In the genomic region with DNA sequence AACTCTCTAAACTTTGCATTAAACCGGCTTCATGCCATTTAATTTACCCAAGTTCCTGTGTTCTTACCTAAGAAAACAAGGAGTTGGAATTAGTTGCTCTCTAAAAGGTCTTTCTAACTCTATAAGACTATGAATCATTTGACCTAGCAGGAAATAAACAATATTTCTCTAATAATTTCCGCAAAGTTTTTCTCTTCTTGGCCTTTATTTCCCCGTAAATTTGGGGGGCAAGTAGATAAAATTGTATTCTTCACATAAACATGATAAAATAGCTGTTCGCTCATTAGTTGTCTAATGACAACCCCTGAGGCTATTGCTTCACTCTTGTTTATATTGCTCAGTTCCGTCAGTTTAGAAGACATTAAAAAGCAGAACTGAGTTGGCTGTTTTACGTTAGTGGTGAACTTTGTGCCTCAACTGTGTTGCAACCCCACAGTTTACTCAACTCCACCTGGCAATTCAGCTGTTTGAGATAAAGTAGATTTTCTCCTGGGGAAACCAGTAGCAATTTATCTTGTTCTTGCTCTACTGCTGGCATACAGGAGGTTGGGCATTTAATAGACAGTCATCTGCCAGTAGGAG, we compare ENCODE assay signal across 16 cellular contexts.
DNase-seq lines count a peak whose midpoint lies in the region; ATAC-seq and TF ChIP-seq lines count a peak whose summit lies in the region.
"Had no signal": no experiment of that assay in that cellular context is flagged by ENCODE, and none has a peak within 500 bp of the region (broad histone marks: within the 10 kb centered on the region; RNA-seq: fewer than 3 reads in every experiment).

No MANE protein-coding gene starts in this region.

- no peak overlapping the region for H3K27ac Mint-ChIP-seq in activated CD8-positive, alpha-beta T cell treated with anti-CD3 and anti-CD28 coated beads, Interleukin-2, amount 10 ng/mL, durations not matched to agents 7 days and 5 days
- H3K27ac Mint-ChIP-seq: activated B cell treated with CpG ODN at 0.5 μM for 24 hours; CD8-positive, alpha-beta T cell; endodermal cell had no signal

- H2BK15ac ChIP-seq in neuronal stem cell (ENCODE audit: low read length) = no peak overlapping the region

- no peak for TF ChIP-seq POLR2A in tibial nerve (IDR thresholded peaks at IDR 0.05)

- H3K9ac ChIP-seq in liver (ENCODE audit: low read depth in 1 of 2, low read length in 2 of 2) = peak overlapping the region in 1 of 2 donors; percentile 72
- H3K9ac ChIP-seq in neuronal stem cell (ENCODE audit: low read depth, low read length, poor library complexity) = no peak overlapping the region

- CTCF ChIA-PET in activated CD8-positive, alpha-beta T cell treated with anti-CD3 and anti-CD28 coated beads, Interleukin-2, amount 10 ng/mL, durations not matched to agents 7 days and 5 days (lab: Charles Lee) = interaction anchor here (1.0 to 1.4 kb wide), 2 partner anchors 10 to 21 kb away, joined by 3 to 4 read pairs; no protein-coding TSS in a partner anchor

- H3K4me2 ChIP-seq in neuronal stem cell (ENCODE audit: insufficient read depth, low read length, poor library complexity, severe bottlenecking) = no peak overlapping the region

- no peak overlapping the region for H3K4ac ChIP-seq in neuronal stem cell (ENCODE audit: low read length)

- peaks cover 7% of the 10 kb centered on the region for H3K36me3 Mint-ChIP-seq in activated CD8-positive, alpha-beta T cell treated with anti-CD3 and anti-CD28 coated beads, Interleukin-2, amount 10 ng/mL, durations not matched to agents 7 days and 5 days (ENCODE audit: low read depth)
- H3K36me3 Mint-ChIP-seq: CD8-positive, alpha-beta T cell had no signal

- WGBS in liver = 22% methylated on average over 6 of the region's 6 CpGs
- WGBS in tibial nerve, 2 donors = 80 to 84% methylated on average over 6 of the region's 6 CpGs
- no CpG with 5 or more reads among the region's 6 CpGs for WGBS in neuronal stem cell (ENCODE audit: extremely low coverage in 2 of 2, insufficient read length in 2 of 2, insufficient replicate concordance in 1 of 2), 2 donors

- no peak overlapping the region for H3K14ac ChIP-seq in neuronal stem cell (ENCODE audit: low read length)

- TF ChIP-seq RAD21 in liver (IDR thresholded peaks at IDR 0.05) = peak; percentile 74 to 78

- no peaks in the 10 kb centered on the region for H3K79me1 ChIP-seq in neuronal stem cell (ENCODE audit: low read depth, low read length)

- H3K4me1 ChIP-seq in liver (ENCODE audit: control insufficient read depth in 4 of 4, insufficient read depth in 4 of 4, low read length in 3 of 4) (peaks cover 8 to 31% (median 20%) of the 10 kb centered on the region in 4 donors), tibial nerve (peaks cover 0 to 3% (median 0%) of the 10 kb centered on the region in 4 donors), neuronal stem cell (ENCODE audit: control insufficient read depth in 2 of 2, insufficient read depth in 1 of 2, low read depth in 1 of 2, low read length in 2 of 2) (peaks cover 7% of the 10 kb centered on the region in 2 donors)
- H3K4me1 ChIP-seq: prostate gland had no signal

- H3K18ac ChIP-seq in neuronal stem cell (ENCODE audit: low read length) = no peak overlapping the region

- H3K23ac ChIP-seq in neuronal stem cell (ENCODE audit: low read depth, low read length, poor library complexity) = no peak overlapping the region

- TF ChIP-seq CTCF in liver (IDR thresholded peaks at IDR 0.05; ENCODE audit: low read depth, low read length, missing input control) = no peak
- no peak for TF ChIP-seq CTCF in tibial nerve (IDR thresholded peaks at IDR 0.05)

- H3K9me3 ChIP-seq in liver (ENCODE audit: control insufficient read depth in 4 of 4, low read length in 3 of 4) = no peaks in the 10 kb centered on the region
- H3K9me3 ChIP-seq in tibial nerve = no peaks in the 10 kb centered on the region
- peaks cover 0 to 15% of the 10 kb centered on the region in 2 donors for H3K9me3 ChIP-seq in neuronal stem cell (replicated peaks in 1 of 2; ENCODE audit: control insufficient read depth in 2 of 2, insufficient read depth in 1 of 2, low read depth in 1 of 2, low read length in 2 of 2)
- H3K9me3 ChIP-seq: heart left ventricle, prostate gland had no signal

- H4K91ac ChIP-seq in neuronal stem cell (ENCODE audit: low read depth, low read length, poor library complexity) = no peak overlapping the region

- H2BK12ac ChIP-seq in neuronal stem cell (ENCODE audit: low read length) = no peak overlapping the region

- no peak overlapping the region for H2BK120ac ChIP-seq in neuronal stem cell (ENCODE audit: low read depth, low read length)

- no peak overlapping the region for H2AFZ ChIP-seq in neuronal stem cell (ENCODE audit: low read length)

- no peak overlapping the region for H4K8ac ChIP-seq in neuronal stem cell (ENCODE audit: low read depth, low read length)

- H3K27me3 ChIP-seq in liver (ENCODE audit: control insufficient read depth in 4 of 4, insufficient read depth in 4 of 4, low read length in 3 of 4) (no peaks in the 10 kb centered on the region), tibial nerve (no peaks in the 10 kb centered on the region), neuronal stem cell (ENCODE audit: control insufficient read depth in 3 of 3, insufficient read depth in 3 of 3, low read depth in 1 of 3, low read length in 3 of 3) (no peaks in the 10 kb centered on the region)
- H3K27me3 ChIP-seq: heart left ventricle had no signal

- peak overlapping the region in 2 of 3 donors; percentile 18 to 25 for H3K4me3 ChIP-seq in liver (ENCODE audit: low read depth in 1 of 3, low read length in 3 of 3)
- H3K4me3 ChIP-seq in tibial nerve = no peak overlapping the region
- no peak overlapping the region for H3K4me3 ChIP-seq in neuronal stem cell (ENCODE audit: low read length in 2 of 2)
- H3K4me3 ChIP-seq: heart left ventricle, prostate gland had no signal

- POLR2A ChIA-PET in activated CD8-positive, alpha-beta T cell treated with anti-CD3 and anti-CD28 coated beads, Interleukin-2, amount 10 ng/mL, durations not matched to agents 7 days and 5 days (lab: Charles Lee) = no interaction called here

- TF ChIP-seq EP300 in tibial nerve (IDR thresholded peaks at IDR 0.05) = peak; percentile 69 to 81

- ATAC-seq in HG02678 (IDR thresholded peaks at IDR 0.05; ENCODE audit: unreplicated experiment) = no peak
- ATAC-seq in activated CD8-positive, alpha-beta T cell treated with anti-CD3 and anti-CD28 coated beads, Interleukin-2, amount 10 ng/mL, durations not matched to agents 7 days and 5 days = no peak
- ATAC-seq: CD8-positive, alpha-beta T cell had no signal

- H3K4me1 Mint-ChIP-seq in activated CD8-positive, alpha-beta T cell treated with anti-CD3 and anti-CD28 coated beads, Interleukin-2, amount 10 ng/mL, durations not matched to agents 7 days and 5 days (ENCODE audit: low read depth) = peaks cover 16% of the 10 kb centered on the region

- DNase-seq in HuH-7.5 (ENCODE audit: low spot score) (peak; percentile 52), SKM-1 (lab: John Stamatoyannopoulos, UW; ENCODE audit: unreplicated experiment) (peak; percentile 39), tibial nerve (ENCODE audit: low spot score in 2 of 2) (peak in 1 of 2 donors; percentile 45), neuronal stem cell (ENCODE audit: low spot score) (no peak)
- no peak for DNase-seq in activated CD4-positive, alpha-beta T cell treated with anti-CD3 and anti-CD28 coated beads, Interleukin-2, amount 50 U/mL, for 1 hour
- no peak for DNase-seq in activated CD8-positive, alpha-beta T cell treated with anti-CD3 and anti-CD28 coated beads, Interleukin-2, amount 10 ng/mL, durations not matched to agents 7 days and 5 days
- DNase-seq: activated B cell treated with CpG ODN at 0.5 μM for 24 hours; anterior cingulate cortex; CD8-positive, alpha-beta T cell; endodermal cell; heart left ventricle; NCI-H1092 treated with DMSO at 0.1 percent for 48 hours; NCI-H69 had no signal

- H3K27ac ChIP-seq in liver (ENCODE audit: low read depth in 1 of 2, low read length in 2 of 2) (peak overlapping the region; percentile 85 to 94), tibial nerve (peak overlapping the region in 1 of 4 donors; percentile 24), neuronal stem cell (replicated peaks; ENCODE audit: low read length) (no peak overlapping the region)

- no peak overlapping the region for H3K4me3 Mint-ChIP-seq in activated CD8-positive, alpha-beta T cell treated with anti-CD3 and anti-CD28 coated beads, Interleukin-2, amount 10 ng/mL, durations not matched to agents 7 days and 5 days
- H3K4me3 Mint-ChIP-seq: activated B cell treated with CpG ODN at 0.5 μM for 24 hours; CD8-positive, alpha-beta T cell; endodermal cell had no signal

- no peak overlapping the region for H2BK5ac ChIP-seq in neuronal stem cell (ENCODE audit: low read length)

- H3K36me3 ChIP-seq in liver (ENCODE audit: control insufficient read depth in 4 of 4, insufficient read depth in 3 of 4, low read depth in 1 of 4, low read length in 3 of 4) (peaks cover 0 to 1% (median 0%) of the 10 kb centered on the region in 4 donors), tibial nerve (no peaks in the 10 kb centered on the region), neuronal stem cell (replicated peaks in 1 of 2; ENCODE audit: control insufficient read depth in 2 of 2, insufficient read depth in 2 of 2, low read length in 2 of 2) (no peaks in the 10 kb centered on the region)
- H3K36me3 ChIP-seq: heart left ventricle, prostate gland had no signal

- H3K9me3 Mint-ChIP-seq in activated CD8-positive, alpha-beta T cell treated with anti-CD3 and anti-CD28 coated beads, Interleukin-2, amount 10 ng/mL, durations not matched to agents 7 days and 5 days (ENCODE audit: insufficient read depth) = peaks cover 6% of the 10 kb centered on the region
- H3K9me3 Mint-ChIP-seq: activated B cell treated with CpG ODN at 0.5 μM for 24 hours had no signal

- H3K27me3 Mint-ChIP-seq in activated CD8-positive, alpha-beta T cell treated with anti-CD3 and anti-CD28 coated beads, Interleukin-2, amount 10 ng/mL, durations not matched to agents 7 days and 5 days (ENCODE audit: low read depth) = no peaks in the 10 kb centered on the region
- H3K27me3 Mint-ChIP-seq: activated B cell treated with CpG ODN at 0.5 μM for 24 hours had no signal

- no peak overlapping the region for H2AK5ac ChIP-seq in neuronal stem cell (ENCODE audit: low read depth, low read length)

TF ChIP-seq in liver, 16 proteins besides CTCF, POLR2A, EP300 and RAD21 (continues in another document):
- TF ChIP-seq, protein P1, sequence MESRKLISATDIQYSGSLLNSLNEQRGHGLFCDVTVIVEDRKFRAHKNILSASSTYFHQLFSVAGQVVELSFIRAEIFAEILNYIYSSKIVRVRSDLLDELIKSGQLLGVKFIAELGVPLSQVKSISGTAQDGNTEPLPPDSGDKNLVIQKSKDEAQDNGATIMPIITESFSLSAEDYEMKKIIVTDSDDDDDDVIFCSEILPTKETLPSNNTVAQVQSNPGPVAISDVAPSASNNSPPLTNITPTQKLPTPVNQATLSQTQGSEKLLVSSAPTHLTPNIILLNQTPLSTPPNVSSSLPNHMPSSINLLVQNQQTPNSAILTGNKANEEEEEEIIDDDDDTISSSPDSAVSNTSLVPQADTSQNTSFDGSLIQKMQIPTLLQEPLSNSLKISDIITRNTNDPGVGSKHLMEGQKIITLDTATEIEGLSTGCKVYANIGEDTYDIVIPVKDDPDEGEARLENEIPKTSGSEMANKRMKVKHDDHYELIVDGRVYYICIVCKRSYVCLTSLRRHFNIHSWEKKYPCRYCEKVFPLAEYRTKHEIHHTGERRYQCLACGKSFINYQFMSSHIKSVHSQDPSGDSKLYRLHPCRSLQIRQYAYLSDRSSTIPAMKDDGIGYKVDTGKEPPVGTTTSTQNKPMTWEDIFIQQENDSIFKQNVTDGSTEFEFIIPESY (IDR thresholded peaks at IDR 0.05) = peak; percentile 75

Comparison
In these comparisons a context has a peak if more than half of its experiments do, and no peak if none do; other contexts are left out.
1. DNase-seq: peak in HuH-7.5 (single experiment) and SKM-1 (single experiment); none in neuronal stem cell (single experiment), activated CD4-positive, alpha-beta T cell treated with anti-CD3 and anti-CD28 coated beads, Interleukin-2, amount 50 U/mL, for 1 hour (single experiment) and activated CD8-positive, alpha-beta T cell treated with anti-CD3 and anti-CD28 coated beads, Interleukin-2, amount 10 ng/mL, durations not matched to agents 7 days and 5 days (single experiment).
2. H3K4me3 ChIP-seq: peak in liver (2 of 3); none in tibial nerve (0 of 4) and neuronal stem cell (0 of 2).